1 cellular context compared by ENCODE assay signal in the genomic region with DNA sequence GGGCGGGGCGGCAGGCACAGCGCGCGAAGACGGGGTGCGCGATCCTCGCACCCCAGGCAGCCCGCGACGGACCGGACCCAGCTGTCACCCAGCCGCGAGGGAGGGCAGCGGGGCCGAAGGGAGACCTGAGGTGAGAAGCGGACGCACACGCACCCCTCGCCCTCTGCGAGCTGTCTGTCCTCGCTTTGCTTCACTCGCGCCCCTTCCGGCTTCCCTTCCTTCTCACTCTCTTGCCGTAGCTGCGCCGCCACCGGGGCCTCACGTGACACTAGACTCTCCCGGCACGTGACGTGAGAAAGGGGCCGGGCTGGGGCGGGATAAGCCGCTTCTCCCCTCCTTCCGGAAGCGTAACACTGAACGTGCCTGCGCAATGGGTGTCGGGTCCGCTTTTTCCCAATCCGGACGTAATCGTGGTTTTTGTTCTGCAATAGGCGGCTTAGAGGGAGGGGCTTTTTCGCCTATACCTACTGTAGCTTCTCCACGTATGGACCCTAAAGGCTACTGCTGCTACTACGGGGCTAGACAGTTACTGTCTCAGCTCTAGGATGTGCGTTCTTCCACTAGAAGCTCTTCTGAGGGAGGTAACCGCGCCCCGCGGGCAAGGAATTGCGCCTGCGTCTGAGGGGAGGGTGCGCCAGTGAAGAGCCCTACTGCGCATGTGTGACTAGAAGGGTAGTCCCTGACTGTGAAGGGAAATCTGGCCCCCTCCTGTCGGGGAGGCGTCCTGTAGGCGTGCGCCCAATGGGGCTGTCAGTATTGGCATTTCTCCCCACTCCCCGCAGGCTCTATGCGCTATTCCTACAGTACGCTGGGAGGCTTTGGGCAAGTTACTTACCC.
TF ChIP-seq lines count a peak whose summit lies in the region.

A gene (minus strand): TSS at position 270 of the 837 bp plus-strand sequence. CDS start 434 bp downstream, outside the sequence.
A gene with protein sequence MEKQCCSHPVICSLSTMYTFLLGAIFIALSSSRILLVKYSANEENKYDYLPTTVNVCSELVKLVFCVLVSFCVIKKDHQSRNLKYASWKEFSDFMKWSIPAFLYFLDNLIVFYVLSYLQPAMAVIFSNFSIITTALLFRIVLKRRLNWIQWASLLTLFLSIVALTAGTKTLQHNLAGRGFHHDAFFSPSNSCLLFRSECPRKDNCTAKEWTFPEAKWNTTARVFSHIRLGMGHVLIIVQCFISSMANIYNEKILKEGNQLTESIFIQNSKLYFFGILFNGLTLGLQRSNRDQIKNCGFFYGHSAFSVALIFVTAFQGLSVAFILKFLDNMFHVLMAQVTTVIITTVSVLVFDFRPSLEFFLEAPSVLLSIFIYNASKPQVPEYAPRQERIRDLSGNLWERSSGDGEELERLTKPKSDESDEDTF (plus strand): TSS at position 353 of the 837 bp plus-strand sequence. CDS start 1,359 bp downstream, outside the sequence.

TF ChIP-seq in HepG2, 621 proteins besides CTCF, POLR2A, EP300 and RAD21 (continued from another document and continues in another):
- TF ChIP-seq, protein P1, sequence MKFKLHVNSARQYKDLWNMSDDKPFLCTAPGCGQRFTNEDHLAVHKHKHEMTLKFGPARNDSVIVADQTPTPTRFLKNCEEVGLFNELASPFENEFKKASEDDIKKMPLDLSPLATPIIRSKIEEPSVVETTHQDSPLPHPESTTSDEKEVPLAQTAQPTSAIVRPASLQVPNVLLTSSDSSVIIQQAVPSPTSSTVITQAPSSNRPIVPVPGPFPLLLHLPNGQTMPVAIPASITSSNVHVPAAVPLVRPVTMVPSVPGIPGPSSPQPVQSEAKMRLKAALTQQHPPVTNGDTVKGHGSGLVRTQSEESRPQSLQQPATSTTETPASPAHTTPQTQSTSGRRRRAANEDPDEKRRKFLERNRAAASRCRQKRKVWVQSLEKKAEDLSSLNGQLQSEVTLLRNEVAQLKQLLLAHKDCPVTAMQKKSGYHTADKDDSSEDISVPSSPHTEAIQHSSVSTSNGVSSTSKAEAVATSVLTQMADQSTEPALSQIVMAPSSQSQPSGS (CRISPR knock-in tag; IDR thresholded peaks at IDR 0.05), result peak; percentile 17; the same call in 1 of the 2 replicates
- no peak for TF ChIP-seq SUZ12 (IDR thresholded peaks at IDR 0.05; ENCODE audit: low read depth, low read length)
- no peak for TF ChIP-seq ZNF30 (CRISPR knock-in tag; IDR thresholded peaks at IDR 0.05)
- no peak for TF ChIP-seq ONECUT2 (CRISPR knock-in tag; IDR thresholded peaks at IDR 0.05)
- TF ChIP-seq NFRKB (IDR thresholded peaks at IDR 0.05), result no peak
- TF ChIP-seq, protein P2, sequence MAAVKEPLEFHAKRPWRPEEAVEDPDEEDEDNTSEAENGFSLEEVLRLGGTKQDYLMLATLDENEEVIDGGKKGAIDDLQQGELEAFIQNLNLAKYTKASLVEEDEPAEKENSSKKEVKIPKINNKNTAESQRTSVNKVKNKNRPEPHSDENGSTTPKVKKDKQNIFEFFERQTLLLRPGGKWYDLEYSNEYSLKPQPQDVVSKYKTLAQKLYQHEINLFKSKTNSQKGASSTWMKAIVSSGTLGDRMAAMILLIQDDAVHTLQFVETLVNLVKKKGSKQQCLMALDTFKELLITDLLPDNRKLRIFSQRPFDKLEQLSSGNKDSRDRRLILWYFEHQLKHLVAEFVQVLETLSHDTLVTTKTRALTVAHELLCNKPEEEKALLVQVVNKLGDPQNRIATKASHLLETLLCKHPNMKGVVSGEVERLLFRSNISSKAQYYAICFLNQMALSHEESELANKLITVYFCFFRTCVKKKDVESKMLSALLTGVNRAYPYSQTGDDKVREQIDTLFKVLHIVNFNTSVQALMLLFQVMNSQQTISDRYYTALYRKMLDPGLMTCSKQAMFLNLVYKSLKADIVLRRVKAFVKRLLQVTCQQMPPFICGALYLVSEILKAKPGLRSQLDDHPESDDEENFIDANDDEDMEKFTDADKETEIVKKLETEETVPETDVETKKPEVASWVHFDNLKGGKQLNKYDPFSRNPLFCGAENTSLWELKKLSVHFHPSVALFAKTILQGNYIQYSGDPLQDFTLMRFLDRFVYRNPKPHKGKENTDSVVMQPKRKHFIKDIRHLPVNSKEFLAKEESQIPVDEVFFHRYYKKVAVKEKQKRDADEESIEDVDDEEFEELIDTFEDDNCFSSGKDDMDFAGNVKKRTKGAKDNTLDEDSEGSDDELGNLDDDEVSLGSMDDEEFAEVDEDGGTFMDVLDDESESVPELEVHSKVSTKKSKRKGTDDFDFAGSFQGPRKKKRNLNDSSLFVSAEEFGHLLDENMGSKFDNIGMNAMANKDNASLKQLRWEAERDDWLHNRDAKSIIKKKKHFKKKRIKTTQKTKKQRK (IDR thresholded peaks at IDR 0.05; ENCODE audit: low read length), result no peak
- TF ChIP-seq MED8 (CRISPR knock-in tag; IDR thresholded peaks at IDR 0.05; ENCODE audit: insufficient replicate concordance), result peak; percentile 58
- TF ChIP-seq ZNF850 (CRISPR knock-in tag; conservative IDR thresholded peaks at IDR 0.05), result no peak
- no peak for TF ChIP-seq ZNF644 (CRISPR knock-in tag; IDR thresholded peaks at IDR 0.05; ENCODE audit: low read depth)
- peak; percentile 35; the same call in 1 of the 2 replicates for TF ChIP-seq ZNF629 (CRISPR knock-in tag; conservative IDR thresholded peaks at IDR 0.05)
- TF ChIP-seq, protein P3, sequence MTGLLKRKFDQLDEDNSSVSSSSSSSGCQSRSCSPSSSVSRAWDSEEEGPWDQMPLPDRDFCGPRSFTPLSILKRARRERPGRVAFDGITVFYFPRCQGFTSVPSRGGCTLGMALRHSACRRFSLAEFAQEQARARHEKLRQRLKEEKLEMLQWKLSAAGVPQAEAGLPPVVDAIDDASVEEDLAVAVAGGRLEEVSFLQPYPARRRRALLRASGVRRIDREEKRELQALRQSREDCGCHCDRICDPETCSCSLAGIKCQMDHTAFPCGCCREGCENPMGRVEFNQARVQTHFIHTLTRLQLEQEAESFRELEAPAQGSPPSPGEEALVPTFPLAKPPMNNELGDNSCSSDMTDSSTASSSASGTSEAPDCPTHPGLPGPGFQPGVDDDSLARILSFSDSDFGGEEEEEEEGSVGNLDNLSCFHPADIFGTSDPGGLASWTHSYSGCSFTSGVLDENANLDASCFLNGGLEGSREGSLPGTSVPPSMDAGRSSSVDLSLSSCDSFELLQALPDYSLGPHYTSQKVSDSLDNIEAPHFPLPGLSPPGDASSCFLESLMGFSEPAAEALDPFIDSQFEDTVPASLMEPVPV (CRISPR knock-in tag; IDR thresholded peaks at IDR 0.05), result peak; percentile 40; the same call in 1 of the 2 replicates
- TF ChIP-seq ZSCAN30 (CRISPR knock-in tag; IDR thresholded peaks at IDR 0.05), result peak; percentile 68; the same call in 1 of the 2 replicates
- no peak for TF ChIP-seq ISL2 (CRISPR knock-in tag; IDR thresholded peaks at IDR 0.05)
- TF ChIP-seq SIX4 (CRISPR knock-in tag; IDR thresholded peaks at IDR 0.05), result peak; percentile 32; the same call in 1 of the 2 replicates
- TF ChIP-seq ELF4 (CRISPR knock-in tag; IDR thresholded peaks at IDR 0.05; ENCODE audit: borderline replicate concordance), result peak; percentile 90; the same call in 1 of the 2 replicates
- TF ChIP-seq ADNP (CRISPR knock-in tag; IDR thresholded peaks at IDR 0.05), result no peak
- no peak for TF ChIP-seq WIZ (CRISPR knock-in tag; IDR thresholded peaks at IDR 0.05)
- TF ChIP-seq, protein P4, sequence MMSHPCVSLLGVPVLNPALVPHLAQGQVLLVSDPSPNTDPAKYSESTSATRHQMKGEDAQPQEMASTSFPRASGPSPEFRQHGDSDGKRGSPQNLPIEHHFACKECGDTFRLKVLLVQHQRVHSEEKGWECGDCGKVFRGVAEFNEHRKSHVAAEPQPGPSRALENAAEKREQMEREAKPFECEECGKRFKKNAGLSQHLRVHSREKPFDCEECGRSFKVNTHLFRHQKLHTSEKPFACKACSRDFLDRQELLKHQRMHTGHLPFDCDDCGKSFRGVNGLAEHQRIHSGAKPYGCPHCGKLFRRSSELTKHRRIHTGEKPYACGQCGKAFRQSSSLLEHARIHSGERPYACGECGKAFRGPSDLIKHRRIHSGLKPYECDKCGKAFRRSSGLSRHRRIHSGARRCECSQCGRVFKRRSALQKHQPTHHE (CRISPR knock-in tag; IDR thresholded peaks at IDR 0.05; ENCODE audit: borderline replicate concordance), result no peak; the same call in 1 of the 2 replicates
- TF ChIP-seq TAF15 (IDR thresholded peaks at IDR 0.05; ENCODE audit: low read depth, low read length, poor library complexity, severe bottlenecking), result no peak
- TF ChIP-seq HMG20A (CRISPR knock-in tag; IDR thresholded peaks at IDR 0.05; ENCODE audit: borderline replicate concordance), result no peak
- TF ChIP-seq NCOA5 (CRISPR knock-in tag; IDR thresholded peaks at IDR 0.05), result no peak
- TF ChIP-seq MBD4 (IDR thresholded peaks at IDR 0.05; ENCODE audit: borderline replicate concordance, low read length), result no peak
- TF ChIP-seq, protein P5, sequence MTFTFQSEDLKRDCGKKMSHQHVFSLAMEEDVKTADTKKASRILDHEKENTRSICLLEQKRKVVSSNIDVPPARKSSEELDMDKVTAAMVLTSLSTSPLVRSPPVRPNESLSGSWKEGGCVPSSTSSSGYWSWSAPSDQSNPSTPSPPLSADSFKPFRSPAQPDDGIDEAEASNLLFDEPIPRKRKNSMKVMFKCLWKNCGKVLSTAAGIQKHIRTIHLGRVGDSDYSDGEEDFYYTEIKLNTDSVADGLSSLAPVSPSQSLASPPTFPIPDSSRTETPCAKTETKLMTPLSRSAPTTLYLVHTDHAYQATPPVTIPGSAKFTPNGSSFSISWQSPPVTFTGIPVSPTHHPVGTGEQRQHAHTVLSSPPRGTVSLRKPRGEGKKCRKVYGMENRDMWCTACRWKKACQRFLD (CRISPR knock-in tag; IDR thresholded peaks at IDR 0.05; ENCODE audit: borderline replicate concordance), result no peak
- no peak; the same call in 1 of the 2 replicates for TF ChIP-seq ZNF782 (CRISPR knock-in tag; IDR thresholded peaks at IDR 0.05; ENCODE audit: borderline replicate concordance)
- TF ChIP-seq, protein P6, sequence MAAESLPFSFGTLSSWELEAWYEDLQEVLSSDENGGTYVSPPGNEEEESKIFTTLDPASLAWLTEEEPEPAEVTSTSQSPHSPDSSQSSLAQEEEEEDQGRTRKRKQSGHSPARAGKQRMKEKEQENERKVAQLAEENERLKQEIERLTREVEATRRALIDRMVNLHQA (CRISPR knock-in tag; IDR thresholded peaks at IDR 0.05), result no peak
- TF ChIP-seq ZNF749 (CRISPR knock-in tag; IDR thresholded peaks at IDR 0.05; ENCODE audit: borderline replicate concordance), result peak; percentile 95
- TF ChIP-seq TAF1 (CRISPR knock-in tag; IDR thresholded peaks at IDR 0.05), result peak; percentile 79
- TF ChIP-seq, protein P7, sequence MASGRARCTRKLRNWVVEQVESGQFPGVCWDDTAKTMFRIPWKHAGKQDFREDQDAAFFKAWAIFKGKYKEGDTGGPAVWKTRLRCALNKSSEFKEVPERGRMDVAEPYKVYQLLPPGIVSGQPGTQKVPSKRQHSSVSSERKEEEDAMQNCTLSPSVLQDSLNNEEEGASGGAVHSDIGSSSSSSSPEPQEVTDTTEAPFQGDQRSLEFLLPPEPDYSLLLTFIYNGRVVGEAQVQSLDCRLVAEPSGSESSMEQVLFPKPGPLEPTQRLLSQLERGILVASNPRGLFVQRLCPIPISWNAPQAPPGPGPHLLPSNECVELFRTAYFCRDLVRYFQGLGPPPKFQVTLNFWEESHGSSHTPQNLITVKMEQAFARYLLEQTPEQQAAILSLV (CRISPR knock-in tag; IDR thresholded peaks at IDR 0.05; ENCODE audit: borderline replicate concordance), result no peak
- TF ChIP-seq ZZZ3 (CRISPR knock-in tag; IDR thresholded peaks at IDR 0.05; ENCODE audit: borderline replicate concordance), result peak; percentile 29; the same call in 1 of the 2 replicates
- no peak for TF ChIP-seq ZNF883 (CRISPR knock-in tag; IDR thresholded peaks at IDR 0.05; ENCODE audit: not compliant biosample characterization)
- TF ChIP-seq, protein P8, sequence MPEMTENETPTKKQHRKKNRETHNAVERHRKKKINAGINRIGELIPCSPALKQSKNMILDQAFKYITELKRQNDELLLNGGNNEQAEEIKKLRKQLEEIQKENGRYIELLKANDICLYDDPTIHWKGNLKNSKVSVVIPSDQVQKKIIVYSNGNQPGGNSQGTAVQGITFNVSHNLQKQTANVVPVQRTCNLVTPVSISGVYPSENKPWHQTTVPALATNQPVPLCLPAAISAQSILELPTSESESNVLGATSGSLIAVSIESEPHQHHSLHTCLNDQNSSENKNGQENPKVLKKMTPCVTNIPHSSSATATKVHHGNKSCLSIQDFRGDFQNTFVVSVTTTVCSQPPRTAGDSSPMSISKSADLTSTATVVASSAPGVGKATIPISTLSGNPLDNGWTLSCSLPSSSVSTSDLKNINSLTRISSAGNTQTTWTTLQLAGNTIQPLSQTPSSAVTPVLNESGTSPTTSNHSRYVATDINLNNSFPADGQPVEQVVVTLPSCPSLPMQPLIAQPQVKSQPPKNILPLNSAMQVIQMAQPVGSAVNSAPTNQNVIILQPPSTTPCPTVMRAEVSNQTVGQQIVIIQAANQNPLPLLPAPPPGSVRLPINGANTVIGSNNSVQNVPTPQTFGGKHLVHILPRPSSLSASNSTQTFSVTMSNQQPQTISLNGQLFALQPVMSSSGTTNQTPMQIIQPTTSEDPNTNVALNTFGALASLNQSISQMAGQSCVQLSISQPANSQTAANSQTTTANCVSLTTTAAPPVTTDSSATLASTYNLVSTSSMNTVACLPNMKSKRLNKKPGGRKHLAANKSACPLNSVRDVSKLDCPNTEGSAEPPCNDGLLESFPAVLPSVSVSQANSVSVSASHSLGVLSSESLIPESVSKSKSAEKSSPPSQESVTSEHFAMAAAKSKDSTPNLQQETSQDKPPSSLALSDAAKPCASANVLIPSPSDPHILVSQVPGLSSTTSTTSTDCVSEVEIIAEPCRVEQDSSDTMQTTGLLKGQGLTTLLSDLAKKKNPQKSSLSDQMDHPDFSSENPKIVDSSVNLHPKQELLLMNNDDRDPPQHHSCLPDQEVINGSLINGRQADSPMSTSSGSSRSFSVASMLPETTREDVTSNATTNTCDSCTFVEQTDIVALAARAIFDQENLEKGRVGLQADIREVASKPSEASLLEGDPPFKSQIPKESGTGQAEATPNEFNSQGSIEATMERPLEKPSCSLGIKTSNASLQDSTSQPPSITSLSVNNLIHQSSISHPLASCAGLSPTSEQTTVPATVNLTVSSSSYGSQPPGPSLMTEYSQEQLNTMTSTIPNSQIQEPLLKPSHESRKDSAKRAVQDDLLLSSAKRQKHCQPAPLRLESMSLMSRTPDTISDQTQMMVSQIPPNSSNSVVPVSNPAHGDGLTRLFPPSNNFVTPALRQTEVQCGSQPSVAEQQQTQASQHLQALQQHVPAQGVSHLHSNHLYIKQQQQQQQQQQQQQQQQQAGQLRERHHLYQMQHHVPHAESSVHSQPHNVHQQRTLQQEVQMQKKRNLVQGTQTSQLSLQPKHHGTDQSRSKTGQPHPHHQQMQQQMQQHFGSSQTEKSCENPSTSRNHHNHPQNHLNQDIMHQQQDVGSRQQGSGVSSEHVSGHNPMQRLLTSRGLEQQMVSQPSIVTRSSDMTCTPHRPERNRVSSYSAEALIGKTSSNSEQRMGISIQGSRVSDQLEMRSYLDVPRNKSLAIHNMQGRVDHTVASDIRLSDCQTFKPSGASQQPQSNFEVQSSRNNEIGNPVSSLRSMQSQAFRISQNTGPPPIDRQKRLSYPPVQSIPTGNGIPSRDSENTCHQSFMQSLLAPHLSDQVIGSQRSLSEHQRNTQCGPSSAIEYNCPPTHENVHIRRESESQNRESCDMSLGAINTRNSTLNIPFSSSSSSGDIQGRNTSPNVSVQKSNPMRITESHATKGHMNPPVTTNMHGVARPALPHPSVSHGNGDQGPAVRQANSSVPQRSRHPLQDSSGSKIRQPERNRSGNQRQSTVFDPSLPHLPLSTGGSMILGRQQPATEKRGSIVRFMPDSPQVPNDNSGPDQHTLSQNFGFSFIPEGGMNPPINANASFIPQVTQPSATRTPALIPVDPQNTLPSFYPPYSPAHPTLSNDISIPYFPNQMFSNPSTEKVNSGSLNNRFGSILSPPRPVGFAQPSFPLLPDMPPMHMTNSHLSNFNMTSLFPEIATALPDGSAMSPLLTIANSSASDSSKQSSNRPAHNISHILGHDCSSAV (CRISPR knock-in tag; IDR thresholded peaks at IDR 0.05; ENCODE audit: borderline replicate concordance), result no peak
